ENCODE assay signal across 11 cellular contexts in the genomic region with DNA sequence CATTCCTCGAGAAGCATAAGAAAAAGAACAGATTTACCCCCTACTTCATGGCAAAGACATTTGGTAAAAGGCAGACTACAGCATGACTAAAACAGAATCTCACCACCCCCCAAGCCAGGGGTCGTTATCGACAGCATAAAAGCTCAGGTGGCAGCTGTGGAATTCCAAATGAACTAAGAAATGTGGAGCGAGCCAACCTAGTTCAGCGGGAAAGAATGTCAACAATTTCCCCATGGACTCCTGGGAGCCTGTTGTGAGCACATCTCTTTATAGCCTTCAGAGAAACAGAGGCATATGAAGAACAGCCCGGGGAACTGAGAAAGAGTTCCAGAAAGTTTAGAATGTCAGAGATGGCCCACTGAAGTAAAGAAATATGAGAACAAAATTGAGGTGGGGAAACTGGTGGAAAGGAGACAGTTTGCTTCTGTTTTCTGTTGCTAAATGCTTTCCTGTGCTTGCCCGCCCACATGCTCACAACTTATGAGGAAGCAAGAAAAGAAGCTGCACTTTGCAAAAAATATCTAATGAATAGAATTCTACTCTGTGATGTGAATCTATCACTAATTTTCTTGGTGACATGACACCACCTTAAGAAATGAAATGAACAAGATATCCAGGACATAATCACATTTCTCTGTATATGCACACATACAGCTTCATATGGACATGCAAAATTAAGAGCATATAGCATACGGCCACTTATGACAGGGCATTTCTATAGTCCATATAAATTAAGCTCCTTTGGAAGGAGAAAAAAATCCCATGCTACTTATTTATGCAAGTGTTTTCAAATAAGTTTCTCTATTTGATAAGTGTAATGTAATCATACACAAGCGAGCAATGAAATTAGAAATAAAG.
A peak's percentile ranks its signal among the peaks of the same experiment; 100 is the strongest.
DNase-seq lines count a peak whose midpoint lies in the region; TF ChIP-seq lines count a peak whose summit lies in the region.
"Had no signal": no experiment of that assay in that cellular context is flagged by ENCODE, and none has a peak within 500 bp of the region (broad histone marks: within the 10 kb centered on the region; RNA-seq: fewer than 3 reads in every experiment).

No MANE protein-coding gene starts in this region.

- WGBS in ectodermal cell, 2 experiments: 30 to 42% methylated on average over 8 to 9 of the region's 9 CpGs

- no peaks in the 10 kb centered on the region for H3K9me3 ChIP-seq in ectodermal cell (ENCODE audit: control insufficient read depth, low read length)

- TF ChIP-seq CTCF in nephron (IDR thresholded peaks at IDR 0.05; ENCODE audit: unreplicated experiment in 3 of 3) (no peak), endothelial cell (IDR thresholded peaks at IDR 0.05; ENCODE audit: unreplicated experiment) (no peak)

- peaks cover 17% of the 10 kb centered on the region for H3K4me1 ChIP-seq in ectodermal cell (ENCODE audit: control insufficient read depth, insufficient read depth, low read length)

- H3K27ac Mint-ChIP-seq in nephron (peak overlapping the region; percentile 80 to 94 (median 94)), endothelial cell (ENCODE audit: unreplicated experiment) (no peak overlapping the region)
- H3K27ac Mint-ChIP-seq: CD8-positive, alpha-beta memory T cell had no signal

- H3K4me1 Mint-ChIP-seq in nephron (peaks cover 60% of the 10 kb centered on the region), endothelial cell (ENCODE audit: unreplicated experiment) (peaks cover 3% of the 10 kb centered on the region)
- H3K4me1 Mint-ChIP-seq: CD8-positive, alpha-beta memory T cell had no signal

- no peaks in the 10 kb centered on the region for H3K36me3 Mint-ChIP-seq in nephron (ENCODE audit: low read depth)
- H3K36me3 Mint-ChIP-seq in endothelial cell (ENCODE audit: low read depth, unreplicated experiment): no peaks in the 10 kb centered on the region
- H3K36me3 Mint-ChIP-seq: CD8-positive, alpha-beta memory T cell had no signal

- no peaks in the 10 kb centered on the region for H3K9me3 Mint-ChIP-seq in nephron
- H3K9me3 Mint-ChIP-seq in endothelial cell (ENCODE audit: unreplicated experiment): no peaks in the 10 kb centered on the region

- H3K4me3 ChIP-seq in ectodermal cell (ENCODE audit: insufficient read depth, low read depth, low read length): no peak overlapping the region

- H3K4me3 Mint-ChIP-seq in nephron: peak overlapping the region in 1 of 3 experiments; percentile 37
- H3K4me3 Mint-ChIP-seq in endothelial cell (ENCODE audit: unreplicated experiment): no peak overlapping the region
- H3K4me3 Mint-ChIP-seq: CD8-positive, alpha-beta memory T cell had no signal

- DNase-seq in AG08395 (ENCODE audit: low spot score): peak; percentile 59
- DNase-seq in KG1 (lab: John Stamatoyannopoulos, UW): peak; percentile 0
- no peak for DNase-seq in HuH-7.5 (ENCODE audit: low spot score)
- no peak for DNase-seq in endothelial cell (ENCODE audit: low spot score)
- no peak for DNase-seq in NCI-H82 (lab: John Stamatoyannopoulos, UW)
- no peak for DNase-seq in effector CD4-positive, alpha-beta T cell
- DNase-seq: activated T-cell treated with anti-CD3 and anti-CD28 coated beads, Interleukin-2, amount 50 U/mL, for 48 hours; CD8-positive, alpha-beta memory T cell; stimulated activated CD4-positive, alpha-beta T cell treated with anti-CD3 and anti-CD28 coated beads, Interleukin-4, amount 100 ng/mL, for 4 hours had no signal

- H3K36me3 ChIP-seq in ectodermal cell (ENCODE audit: control insufficient read depth, insufficient read depth, low read length): no peaks in the 10 kb centered on the region

- H3K27ac ChIP-seq in ectodermal cell (ENCODE audit: insufficient read depth, low read depth, low read length, poor library complexity, severe bottlenecking): peak overlapping the region; percentile 69

- H3K27me3 ChIP-seq in ectodermal cell (ENCODE audit: control insufficient read depth, insufficient read depth, low read length, poor library complexity, severe bottlenecking): no peaks in the 10 kb centered on the region

- peaks cover 4% of the 10 kb centered on the region for H3K27me3 Mint-ChIP-seq in nephron (ENCODE audit: low read depth)
- H3K27me3 Mint-ChIP-seq in endothelial cell (ENCODE audit: unreplicated experiment): no peaks in the 10 kb centered on the region

Comparison
In these comparisons a context has a peak if more than half of its experiments do, and no peak if none do; other contexts are left out.
1. DNase-seq: peak in AG08395 (single experiment) and KG1 (single experiment); none in HuH-7.5 (single experiment), endothelial cell (single experiment), NCI-H82 (single experiment) and effector CD4-positive, alpha-beta T cell (single experiment).